ENCODE assay signal across 1 cellular context in genomic region chr2:224160917-224161316, GRCh38.
TF ChIP-seq lines count a peak whose summit lies in the region.

No MANE protein-coding gene starts in this region.

TF ChIP-seq in H1, 55 proteins besides CTCF, POLR2A, EP300 and RAD21:
- TF ChIP-seq KDM1A (IDR thresholded peaks at IDR 0.05; ENCODE audit: borderline replicate concordance, low read length) (no peak), YY1 (IDR thresholded peaks at IDR 0.05; ENCODE audit: low read depth, low read length) (no peak), TAF1 (IDR thresholded peaks at IDR 0.05; ENCODE audit: low read depth, low read length) (no peak), JUND (IDR thresholded peaks at IDR 0.05; ENCODE audit: low read length) (no peak), CHD7 (IDR thresholded peaks at IDR 0.05; ENCODE audit: insufficient replicate concordance, low read length) (no peak), CEBPB (IDR thresholded peaks at IDR 0.05; ENCODE audit: low read depth, low read length) (no peak), SP4 (IDR thresholded peaks at IDR 0.05; ENCODE audit: low read length) (no peak), TAF7 (optimal IDR thresholded peaks at IDR 0.05; ENCODE audit: borderline replicate concordance, low read depth, low read length) (no peak), GABPA (IDR thresholded peaks at IDR 0.05; ENCODE audit: borderline replicate concordance, insufficient read depth, low read length) (no peak), RNF2 (IDR thresholded peaks at IDR 0.05; ENCODE audit: borderline replicate concordance, low read depth, low read length, missing control alignments, poor library complexity, severe bottlenecking) (no peak), ATF2 (IDR thresholded peaks at IDR 0.05; ENCODE audit: low read length) (no peak), GTF2F1 (IDR thresholded peaks at IDR 0.05; ENCODE audit: borderline replicate concordance, low read depth, low read length) (no peak), SAP30 (IDR thresholded peaks at IDR 0.05; ENCODE audit: insufficient read depth, insufficient replicate concordance, low read length) (no peak), BCL11A (IDR thresholded peaks at IDR 0.05; ENCODE audit: low read depth in 2 of 2, low read length in 2 of 2) (no peak)
TF ChIP-seq in H1: peak in this region for 0.
